ENCODE assay signal across 20 cellular contexts in the genomic region with DNA sequence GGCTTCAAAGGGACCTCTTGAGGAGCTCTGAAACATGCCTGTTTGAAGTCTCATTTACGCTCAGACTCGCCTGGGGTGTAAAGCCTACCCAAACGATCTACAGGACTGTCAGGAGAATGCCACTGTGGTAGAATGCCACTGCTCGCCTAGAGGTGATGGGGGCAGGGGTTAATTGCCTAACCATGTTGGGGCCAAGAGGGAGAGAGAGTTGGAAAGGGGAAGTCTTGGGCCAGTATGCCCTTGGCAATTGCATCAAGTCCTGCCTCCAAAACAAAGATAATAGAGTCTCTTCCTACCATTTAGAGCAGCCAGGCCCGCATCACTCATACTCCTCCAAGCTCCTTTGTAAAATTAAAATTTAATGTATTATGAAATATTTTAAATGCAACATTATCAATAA.
"Had no signal": no experiment of that assay in that cellular context is flagged by ENCODE, and none has a peak within 500 bp of the region (broad histone marks: within the 10 kb centered on the region; RNA-seq: fewer than 3 reads in every experiment).

No MANE protein-coding gene starts in this region.

- H3K4me3 ChIP-seq: adrenal gland, breast epithelium, coronary artery, lung, tibial artery, uterus had no signal

- H3K9me3 ChIP-seq: adrenal gland, breast epithelium, tibial artery, uterus had no signal

- H3K4me1 ChIP-seq: tibial artery, uterus had no signal

- H3K27ac ChIP-seq: adrenal gland, breast epithelium, coronary artery, tibial artery, uterus had no signal

- H3K36me3 ChIP-seq: adrenal gland, breast epithelium, tibial artery, uterus had no signal

- H3K27me3 ChIP-seq: adrenal gland, breast epithelium, tibial artery, uterus had no signal

- ATAC-seq: activated CD4-positive, alpha-beta T cell treated with anti-CD3 and anti-CD28 coated beads for 36 hours; left colon had no signal

- DNase-seq: activated CD4-positive, alpha-beta T cell treated with anti-CD3 and anti-CD28 coated beads for 36 hours; activated CD4-positive, alpha-beta T cell treated with anti-CD3 and anti-CD28 coated beads, Interleukin-2, amount 50 U/mL, for 48 hours; activated gamma-delta T cell treated with Interleukin-2 at 50 U/mL for 16 hours; adrenal gland; erythroblast; foreskin melanocyte; glutamatergic neuron; hippocampal formation; left colon; nephron progenitor cell; occipital lobe; posterior cingulate gyrus; stimulated activated CD4-positive, alpha-beta T cell treated with anti-CD3 and anti-CD28 coated beads, Interleukin-12 subunit alpha, Interleukin-12 subunit beta, amount 100 ng/mL, for 4 hours; stimulated activated CD4-positive, alpha-beta T cell treated with anti-CD3 and anti-CD28 coated beads, Interleukin-1b, Interleukin-23, amount 100 ng/mL, for 48 hours; stimulated activated naive CD4-positive, alpha-beta T cell treated with Interleukin-2 at 50 U/mL for 16 hours; tibial artery; uterus had no signal
